9 cellular contexts compared by ENCODE assay signal in the genomic region with DNA sequence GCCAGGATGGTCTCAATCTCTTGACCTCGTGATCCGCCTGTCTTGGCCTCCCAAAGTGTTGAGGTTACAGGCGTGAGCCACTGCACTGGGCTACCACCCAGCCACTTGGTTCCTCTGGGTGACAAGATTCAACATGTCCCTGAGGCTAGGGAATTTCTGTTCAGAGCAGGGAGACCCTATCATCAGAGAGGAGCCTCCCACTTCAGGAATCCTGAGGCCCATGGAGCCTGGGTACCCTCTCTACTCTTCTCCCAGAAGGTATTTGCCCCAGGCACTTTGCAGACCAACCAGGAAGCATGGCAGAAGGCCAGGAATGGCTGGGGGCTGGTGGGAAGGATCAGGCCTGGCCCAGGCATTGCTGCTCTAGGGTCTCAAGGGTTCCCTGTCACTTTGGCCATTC. TPM values are rescaled to one million over a fixed set of nuclear protein-coding genes. Genes with fewer than 3 reads are reported as not detected.
"Had no signal": no experiment of that assay in that cellular context is flagged by ENCODE, and none has a peak within 500 bp of the region (broad histone marks: within the 10 kb centered on the region; RNA-seq: fewer than 3 reads in every experiment).

No MANE protein-coding gene starts in this region.

RNA-seq across cellular contexts. Expression of gene SPDYE3, which starts 19.2 kb away (rescaled TPM):
- total RNA-seq: OCI-LY7, PC-3, PC-9, Peyer's patch, Right ventricle myocardium inferior, Right ventricle myocardium superior, RPMI7951, SJSA1 had no signal
- polyA plus RNA-seq: SK-N-SH had no signal
